ENCODE assay signal across 17 cellular contexts in the genomic region with DNA sequence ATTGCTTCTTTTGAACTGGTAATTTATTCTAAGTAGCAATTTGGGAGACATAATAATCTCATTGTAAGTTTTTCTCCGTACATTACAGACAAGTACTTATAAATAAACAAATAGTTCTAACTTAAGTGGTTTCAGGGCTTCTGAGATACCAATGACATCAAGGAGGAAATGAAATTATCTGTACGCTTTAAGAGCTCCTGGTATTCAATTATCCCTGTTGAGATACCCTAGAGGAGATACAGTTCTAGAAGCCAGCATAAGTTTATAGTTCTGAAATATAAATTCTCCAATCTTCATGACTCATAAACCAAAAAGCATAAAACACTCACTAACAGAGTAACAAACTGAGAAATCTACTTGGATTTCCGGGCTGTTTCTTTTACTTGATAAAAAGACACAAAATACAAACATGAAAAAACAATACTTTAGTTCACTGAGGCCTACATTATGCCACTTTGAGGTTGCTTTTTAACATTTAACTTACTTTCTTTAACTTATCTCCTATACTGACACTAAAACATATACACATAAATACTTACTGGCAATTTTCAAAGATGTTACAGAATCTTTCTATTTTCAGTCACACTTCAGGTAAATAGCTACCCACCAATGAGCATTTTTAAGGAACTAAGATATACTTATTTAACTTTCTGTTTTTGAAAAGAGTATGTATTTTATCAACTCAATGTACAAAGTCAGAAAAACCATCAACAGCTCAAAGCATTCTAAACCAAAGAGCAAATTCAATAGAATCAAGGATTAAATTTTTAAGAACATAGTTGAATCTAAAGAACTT. TPM values are rescaled to one million over a fixed set of nuclear protein-coding genes. Genes with fewer than 3 reads are reported as not detected.
DNase-seq lines count a peak whose midpoint lies in the region; ATAC-seq and TF ChIP-seq lines count a peak whose summit lies in the region.
"Had no signal": no experiment of that assay in that cellular context is flagged by ENCODE, and none has a peak within 500 bp of the region (broad histone marks: within the 10 kb centered on the region; RNA-seq: fewer than 3 reads in every experiment).

No MANE protein-coding gene starts in this region.

- TF ChIP-seq POLR2A in upper lobe of left lung (IDR thresholded peaks at IDR 0.05): no peak

- CTCF ChIA-PET in MCF 10A (lab: Yijun Ruan, JAX): interaction anchor here (0.6 to 18.3 kb wide), 8 partner anchors 10 to 404 kb away, joined by 3 to 348 read pairs (median 7); a partner anchor contains a TSS
- CTCF ChIA-PET in mammary epithelial cell (lab: Charles Lee; ENCODE audit: low non-redundant PET): interaction anchor here (0.6 kb wide), 1 partner anchor 30 kb away, joined by 4 read pairs; no protein-coding TSS in a partner anchor
- CTCF ChIA-PET in Calu3 (lab: Charles Lee): no interaction called here

- no peaks in the 10 kb centered on the region for H3K9me3 ChIP-seq in mammary epithelial cell (replicated peaks; ENCODE audit: insufficient read depth, low read length)
- H3K9me3 ChIP-seq in OCI-LY3 (ENCODE audit: insufficient read depth, low read length): no peaks in the 10 kb centered on the region
- no peaks in the 10 kb centered on the region for H3K9me3 ChIP-seq in upper lobe of left lung
- H3K9me3 ChIP-seq: BE2C had no signal

- no peak overlapping the region for H3K27ac ChIP-seq in mammary epithelial cell (ENCODE audit: insufficient read depth, low read depth, low read length)
- peak overlapping the region; percentile 77 for H3K27ac ChIP-seq in OCI-LY3 (ENCODE audit: low read length)
- peak overlapping the region in 3 of 4 donors; percentile 1 to 37 (median 22) for H3K27ac ChIP-seq in upper lobe of left lung

- H3K4me3 ChIP-seq in mammary epithelial cell (replicated peaks in 1 of 3; ENCODE audit: insufficient read depth in 1 of 3, low read depth in 2 of 3, low read length in 3 of 3) (no peak overlapping the region), OCI-LY3 (ENCODE audit: low read length) (peak overlapping the region; percentile 27; the same call in 1 of the 2 replicates), upper lobe of left lung (no peak overlapping the region)

- ATAC-seq in upper lobe of left lung (ENCODE audit: low FRiP score in 2 of 2): no peak
- ATAC-seq: activated naive CD4-positive, alpha-beta T cell treated with anti-CD3 and anti-CD28 coated beads, Interleukin-2, amount 50 U/mL, for 72 hours had no signal

- H3K27me3 ChIP-seq in mammary epithelial cell (ENCODE audit: insufficient read depth, low read length) (no peaks in the 10 kb centered on the region), OCI-LY3 (ENCODE audit: low read depth, low read length) (no peaks in the 10 kb centered on the region), upper lobe of left lung (no peaks in the 10 kb centered on the region)
- H3K27me3 ChIP-seq: BE2C had no signal

- DNase-seq in MCF 10A (ENCODE audit: unreplicated experiment): no peak
- DNase-seq in mammary epithelial cell: no peak
- peak; percentile 24 for DNase-seq in epidermal melanocyte (ENCODE audit: insufficient read length, low spot score)
- no peak for DNase-seq in upper lobe of left lung
- DNase-seq in SKM-1 (lab: John Stamatoyannopoulos, UW; ENCODE audit: unreplicated experiment): no peak
- no peak for DNase-seq in Calu3
- no peak for DNase-seq in activated T-helper 1 cell treated with anti-CD3 and anti-CD28 coated beads, Interleukin-12 subunit alpha, Interleukin-12 subunit beta, Interleukin-2, Interleukin-4 antibody, amounts not matched to agents 30 ng/mL and 10 ng/mL and 1 ng/mL, durations not matched to agents 14 hours and 24 hours and 36 hours (ENCODE audit: low spot score)
- DNase-seq: BE2C, glutamatergic neuron, kidney glomerular epithelial cell, NCI-H446 treated with DMSO at 0.1 percent for 48 hours, retina had no signal

- H3K4me1 Mint-ChIP-seq in MCF 10A (ENCODE audit: insufficient read depth, unreplicated experiment) (peaks cover 8% of the 10 kb centered on the region), Calu3 (ENCODE audit: low read depth, unreplicated experiment) (peaks cover 8% of the 10 kb centered on the region)
- H3K4me1 Mint-ChIP-seq in activated T-helper 1 cell treated with anti-CD3 and anti-CD28 coated beads, Interleukin-12 subunit alpha, Interleukin-12 subunit beta, Interleukin-2, Interleukin-4 antibody, amounts not matched to agents 30 ng/mL and 10 ng/mL and 1 ng/mL, durations not matched to agents 14 hours and 24 hours and 36 hours (ENCODE audit: low read depth): peaks cover 42% of the 10 kb centered on the region

- POLR2A ChIA-PET in MCF 10A (lab: Yijun Ruan, JAX): interaction anchor here (1.2 to 18.2 kb wide), 8 partner anchors 10 to 50 kb away, joined by 3 to 541 read pairs (median 7); a partner anchor contains a TSS

- H3K36me3 ChIP-seq in mammary epithelial cell (ENCODE audit: insufficient read depth, low read length) (peaks cover 29% of the 10 kb centered on the region), OCI-LY3 (replicated peaks; ENCODE audit: low read depth, low read length) (peaks cover 22% of the 10 kb centered on the region), upper lobe of left lung (peaks cover 7 to 60% (median 30%) of the 10 kb centered on the region in 4 donors)

- no peak overlapping the region for H3K4me3 Mint-ChIP-seq in MCF 10A (ENCODE audit: unreplicated experiment)
- H3K4me3 Mint-ChIP-seq in Calu3 (ENCODE audit: low read depth, unreplicated experiment): no peak overlapping the region
- no peak overlapping the region for H3K4me3 Mint-ChIP-seq in activated T-helper 1 cell treated with anti-CD3 and anti-CD28 coated beads, Interleukin-12 subunit alpha, Interleukin-12 subunit beta, Interleukin-2, Interleukin-4 antibody, amounts not matched to agents 30 ng/mL and 10 ng/mL and 1 ng/mL, durations not matched to agents 14 hours and 24 hours and 36 hours
- H3K4me3 Mint-ChIP-seq: central memory CD8-positive, alpha-beta T cell; T-helper 2 cell treated with Interferon-gamma antibody and Interleukin-4, amounts not matched to agents 5 μg/mL and 100 μg/mL, for 36 hours; type B pancreatic cell had no signal

- H3K9ac ChIP-seq in mammary epithelial cell (ENCODE audit: insufficient read depth, low read length) (no peak overlapping the region), OCI-LY3 (ENCODE audit: low read length) (no peak overlapping the region)

- 98% methylated on average over 3 of the region's 3 CpGs for WGBS in mammary epithelial cell (ENCODE audit: low coverage, missing lambda C conversion rate)
- 53 to 58% methylated on average over 3 of the region's 3 CpGs for WGBS in upper lobe of left lung, 2 donors

- TF ChIP-seq EP300 in upper lobe of left lung (IDR thresholded peaks at IDR 0.05): no peak

- in situ Hi-C loops in mammary epithelial cell (cut with MboI; ENCODE audit: low sequenced_read_pairs in 2 of 2): no loop called here

- peak overlapping the region; percentile 16 for H3K27ac Mint-ChIP-seq in MCF 10A (ENCODE audit: low read depth, unreplicated experiment)
- H3K27ac Mint-ChIP-seq in Calu3 (ENCODE audit: unreplicated experiment): no peak overlapping the region
- H3K27ac Mint-ChIP-seq in activated T-helper 1 cell treated with anti-CD3 and anti-CD28 coated beads, Interleukin-12 subunit alpha, Interleukin-12 subunit beta, Interleukin-2, Interleukin-4 antibody, amounts not matched to agents 30 ng/mL and 10 ng/mL and 1 ng/mL, durations not matched to agents 14 hours and 24 hours and 36 hours: no peak overlapping the region
- H3K27ac Mint-ChIP-seq: activated naive CD4-positive, alpha-beta T cell treated with anti-CD3 and anti-CD28 coated beads, Interleukin-2, amount 50 U/mL, for 72 hours; T-helper 2 cell treated with Interferon-gamma antibody and Interleukin-4, amounts not matched to agents 5 μg/mL and 100 μg/mL, for 36 hours; type B pancreatic cell had no signal

- H3K9me3 Mint-ChIP-seq in MCF 10A (ENCODE audit: unreplicated experiment) (no peaks in the 10 kb centered on the region), Calu3 (ENCODE audit: low read depth, unreplicated experiment) (no peaks in the 10 kb centered on the region)
- H3K9me3 Mint-ChIP-seq in activated T-helper 1 cell treated with anti-CD3 and anti-CD28 coated beads, Interleukin-12 subunit alpha, Interleukin-12 subunit beta, Interleukin-2, Interleukin-4 antibody, amounts not matched to agents 30 ng/mL and 10 ng/mL and 1 ng/mL, durations not matched to agents 14 hours and 24 hours and 36 hours: no peaks in the 10 kb centered on the region
- H3K9me3 Mint-ChIP-seq: activated naive CD4-positive, alpha-beta T cell treated with anti-CD3 and anti-CD28 coated beads, Interleukin-2, amount 50 U/mL, for 72 hours; central memory CD8-positive, alpha-beta T cell; T-helper 2 cell treated with Interferon-gamma antibody and Interleukin-4, amounts not matched to agents 5 μg/mL and 100 μg/mL, for 36 hours; type B pancreatic cell had no signal

- peaks cover 76% of the 10 kb centered on the region for H3K36me3 Mint-ChIP-seq in MCF 10A (ENCODE audit: insufficient read depth, unreplicated experiment)
- peaks cover 38% of the 10 kb centered on the region for H3K36me3 Mint-ChIP-seq in Calu3 (ENCODE audit: insufficient read depth, unreplicated experiment)
- peaks cover 50% of the 10 kb centered on the region for H3K36me3 Mint-ChIP-seq in activated T-helper 1 cell treated with anti-CD3 and anti-CD28 coated beads, Interleukin-12 subunit alpha, Interleukin-12 subunit beta, Interleukin-2, Interleukin-4 antibody, amounts not matched to agents 30 ng/mL and 10 ng/mL and 1 ng/mL, durations not matched to agents 14 hours and 24 hours and 36 hours (ENCODE audit: low read depth)

- H3K27me3 Mint-ChIP-seq in MCF 10A (ENCODE audit: insufficient read depth, unreplicated experiment): no peaks in the 10 kb centered on the region
- H3K27me3 Mint-ChIP-seq in Calu3 (ENCODE audit: unreplicated experiment): no peaks in the 10 kb centered on the region
- H3K27me3 Mint-ChIP-seq in activated T-helper 1 cell treated with anti-CD3 and anti-CD28 coated beads, Interleukin-12 subunit alpha, Interleukin-12 subunit beta, Interleukin-2, Interleukin-4 antibody, amounts not matched to agents 30 ng/mL and 10 ng/mL and 1 ng/mL, durations not matched to agents 14 hours and 24 hours and 36 hours (ENCODE audit: insufficient read depth): no peaks in the 10 kb centered on the region
- H3K27me3 Mint-ChIP-seq: central memory CD8-positive, alpha-beta T cell; type B pancreatic cell had no signal

- H3K4me2 ChIP-seq in mammary epithelial cell (ENCODE audit: insufficient read depth, low read depth, low read length): no peak overlapping the region
- peak overlapping the region; percentile 49 for H3K4me2 ChIP-seq in OCI-LY3 (ENCODE audit: low read length)

- intact Hi-C loops in MCF 10A (cut with micrococcal nuclease) (no loop called here), mammary epithelial cell (cut with micrococcal nuclease) (no loop called here), Calu3 (cut with micrococcal nuclease; ENCODE audit: unreplicated experiment) (no loop called here)
- intact Hi-C loops in activated T-helper 1 cell treated with anti-CD3 and anti-CD28 coated beads, Interleukin-12 subunit alpha, Interleukin-12 subunit beta, Interleukin-2, Interleukin-4 antibody, amounts not matched to agents 30 ng/mL and 10 ng/mL and 1 ng/mL, durations not matched to agents 14 hours and 24 hours and 36 hours (cut with micrococcal nuclease): no loop called here

- no TSS peak for BruUV-seq in MCF 10A (replicated peaks; lab: Mats Ljungman, UMichigan)
- no TSS peak for BruUV-seq in mammary epithelial cell (replicated peaks; lab: Mats Ljungman, UMichigan)
- BruUV-seq in Calu3 (replicated peaks; lab: Mats Ljungman, UMichigan): no TSS peak

- peaks cover 69% of the 10 kb centered on the region for H3K79me2 ChIP-seq in mammary epithelial cell (ENCODE audit: insufficient read depth, low read length)
- H3K79me2 ChIP-seq in OCI-LY3 (ENCODE audit: low read length): peaks cover 19% of the 10 kb centered on the region

- dilution Hi-C loops in mammary epithelial cell (cut with HindIII; ENCODE audit: low sequenced_read_pairs): no loop called here

- no peak for TF ChIP-seq CTCF in MCF 10A (IDR thresholded peaks at IDR 0.05; ENCODE audit: unreplicated experiment)
- TF ChIP-seq CTCF in mammary epithelial cell (conservative IDR thresholded peaks at IDR 0.05 in 1 of 2, IDR thresholded peaks at IDR 0.05 in 1 of 2; ENCODE audit: extremely low read depth in 1 of 2, insufficient read depth in 1 of 2, low read depth in 1 of 2, low read length in 2 of 2): no peak
- TF ChIP-seq CTCF in OCI-LY3 (IDR thresholded peaks at IDR 0.05; ENCODE audit: low read depth, low read length): no peak
- no peak for TF ChIP-seq CTCF in upper lobe of left lung (IDR thresholded peaks at IDR 0.05)
- no peak for TF ChIP-seq CTCF in Calu3 (IDR thresholded peaks at IDR 0.05; ENCODE audit: unreplicated experiment)

- H3K4me1 ChIP-seq in mammary epithelial cell (ENCODE audit: insufficient read depth, low read length) (no peaks in the 10 kb centered on the region), OCI-LY3 (ENCODE audit: low read length) (peaks cover 19% of the 10 kb centered on the region), upper lobe of left lung (peaks cover 26 to 45% (median 34%) of the 10 kb centered on the region in 4 donors)
- H3K4me1 ChIP-seq: BE2C had no signal

- H2AFZ ChIP-seq in mammary epithelial cell (ENCODE audit: low read depth, low read length) (no peak overlapping the region), OCI-LY3 (ENCODE audit: low read depth, low read length) (no peak overlapping the region)

- H4K20me1 ChIP-seq in mammary epithelial cell (ENCODE audit: insufficient read depth, low read length): no peaks in the 10 kb centered on the region
- no peaks in the 10 kb centered on the region for H4K20me1 ChIP-seq in OCI-LY3 (ENCODE audit: insufficient read depth, low read length)

RNA-seq across cellular contexts. Expression of a gene that starts 7.5 kb away (rescaled TPM):
- 122 and 143 TPM in 2 replicates for total RNA-seq in MCF 10A (2022)
- 10 to 100 TPM; 64.7 to 70.9 TPM for total RNA-seq in mammary epithelial cell
- polyA plus RNA-seq in mammary epithelial cell: 41.8 TPM
- polyA minus RNA-seq in mammary epithelial cell: 99.4 TPM
- total RNA-seq in upper lobe of left lung: 100 to 1,000 TPM in 1 of 6 donors, 10 to 100 TPM in 5; 37.8 to 111 (median 71.4) TPM
- total RNA-seq in Calu3 (2022): 51.9 and 54.1 TPM in 2 replicates
- 42.3 and 46.4 TPM in 2 replicates for total RNA-seq in activated T-helper 1 cell treated with anti-CD3 and anti-CD28 coated beads, Interleukin-12 subunit alpha, Interleukin-12 subunit beta, Interleukin-2, Interleukin-4 antibody, amounts not matched to agents 30 ng/mL and 10 ng/mL and 1 ng/mL, durations not matched to agents 14 hours and 24 hours and 36 hours

RNA-seq across cellular contexts. Expression of a gene that starts 27.3 kb away (rescaled TPM):
- total RNA-seq in MCF 10A (2022): 21.7 and 26.1 TPM in 2 replicates
- 10 to 100 TPM; 17.5 to 24.3 TPM for total RNA-seq in mammary epithelial cell
- polyA plus RNA-seq in mammary epithelial cell: 62.5 TPM
- polyA minus RNA-seq in mammary epithelial cell: 34.1 TPM
- total RNA-seq in upper lobe of left lung: 10 to 100 TPM; 20.4 to 40.0 (median 21.6) TPM
- 6.9 and 8.4 TPM in 2 replicates for total RNA-seq in Calu3 (2022)
- total RNA-seq in activated T-helper 1 cell treated with anti-CD3 and anti-CD28 coated beads, Interleukin-12 subunit alpha, Interleukin-12 subunit beta, Interleukin-2, Interleukin-4 antibody, amounts not matched to agents 30 ng/mL and 10 ng/mL and 1 ng/mL, durations not matched to agents 14 hours and 24 hours and 36 hours: 12.8 and 13.4 TPM in 2 replicates

RNA-seq across cellular contexts. Expression of a gene that starts 50.4 kb away (rescaled TPM):
- total RNA-seq in MCF 10A (2022): 66.0 and 66.9 TPM in 2 replicates
- total RNA-seq in mammary epithelial cell: 10 to 100 TPM; 28.5 to 34.7 TPM
- 39.8 TPM for polyA plus RNA-seq in mammary epithelial cell
- polyA minus RNA-seq in mammary epithelial cell: 65.6 TPM
- total RNA-seq in upper lobe of left lung: 10 to 100 TPM; 22.6 to 46.7 (median 37.6) TPM
- total RNA-seq in Calu3 (2022): 53.4 and 60.8 TPM in 2 replicates
- 77.5 and 81.9 TPM in 2 replicates for total RNA-seq in activated T-helper 1 cell treated with anti-CD3 and anti-CD28 coated beads, Interleukin-12 subunit alpha, Interleukin-12 subunit beta, Interleukin-2, Interleukin-4 antibody, amounts not matched to agents 30 ng/mL and 10 ng/mL and 1 ng/mL, durations not matched to agents 14 hours and 24 hours and 36 hours
